30 cellular contexts compared by ENCODE assay signal in genomic region chr19:32817252-32817912, GRCh38. TPM values are rescaled to one million over a fixed set of nuclear protein-coding genes. Genes with fewer than 3 reads are reported as not detected.
DNase-seq lines count a peak whose midpoint lies in the region; ATAC-seq and FAIRE-seq lines count a peak whose summit lies in the region.
"Had no signal": no experiment of that assay in that cellular context is flagged by ENCODE, and none has a peak within 500 bp of the region (broad histone marks: within the 10 kb centered on the region; RNA-seq: fewer than 3 reads in every experiment).

No MANE protein-coding gene starts in this region.

- no peak overlapping the region for H3K4me3 ChIP-seq in small intestine (ENCODE audit: low read depth in 1 of 2, low read length in 2 of 2)
- no peak overlapping the region for H3K4me3 ChIP-seq in CD8-positive, alpha-beta memory T cell (ENCODE audit: low read length)
- H3K4me3 ChIP-seq: K562, ovary, SK-N-MC, spleen had no signal

- H3K36me3 Mint-ChIP-seq in CD8-positive, alpha-beta memory T cell, result peaks cover 0 to 1% (median 0%) of the 10 kb centered on the region in 3 donors
- H3K36me3 Mint-ChIP-seq: activated naive CD8-positive, alpha-beta T cell; naive thymus-derived CD8-positive, alpha-beta T cell had no signal

- H3K36me3 ChIP-seq in small intestine (ENCODE audit: control insufficient read depth in 2 of 2, insufficient read depth in 2 of 2, low read length in 2 of 2), result no peaks in the 10 kb centered on the region
- H3K36me3 ChIP-seq in CD8-positive, alpha-beta memory T cell (ENCODE audit: insufficient read depth, low read length), result no peaks in the 10 kb centered on the region
- H3K36me3 ChIP-seq: ovary, spleen had no signal

- H3K27me3 Mint-ChIP-seq in CD8-positive, alpha-beta memory T cell, result peaks cover 5 to 7% of the 10 kb centered on the region in 2 donors
- H3K27me3 Mint-ChIP-seq: activated naive CD8-positive, alpha-beta T cell had no signal

- DNase-seq in DMS79 treated with DMSO at 0.1 percent for 48 hours (lab: John Stamatoyannopoulos, UW) (peak; percentile 59), NCI-H2029 (lab: John Stamatoyannopoulos, UW) (peak; percentile 91), RPMI8226 (peak; percentile 27), small intestine (peak; percentile 88)
- no peak for DNase-seq in CD8-positive, alpha-beta memory T cell
- no peak for DNase-seq in activated CD4-positive, alpha-beta T cell treated with anti-CD3 and anti-CD28 coated beads for 4 hours
- DNase-seq: activated CD4-positive, alpha-beta memory T cell treated with anti-CD3 and anti-CD28 coated beads, Interleukin-2, amount 10 ng/mL, durations not matched to agents 7 days and 5 days; C1 segment of cervical spinal cord; Calu3; effector CD8-positive, alpha-beta T cell; midbrain; naive thymus-derived CD8-positive, alpha-beta T cell; NCI-H774; ovary; spleen; substantia nigra had no signal

- H3K9me3 ChIP-seq in small intestine (ENCODE audit: control insufficient read depth, low read depth), result no peaks in the 10 kb centered on the region
- H3K9me3 ChIP-seq in CD8-positive, alpha-beta memory T cell (ENCODE audit: low read length), result no peaks in the 10 kb centered on the region
- H3K9me3 ChIP-seq: ovary, spleen had no signal

- FAIRE-seq in small intestine (lab: Jason Lieb, UNC), result no peak
- FAIRE-seq: colon, GM12891, H54, islet of Langerhans, K562 had no signal

- CTCF ChIA-PET in CD8-positive, alpha-beta memory T cell (lab: Charles Lee), result no interaction called here

- no peaks in the 10 kb centered on the region for H3K9me3 Mint-ChIP-seq in CD8-positive, alpha-beta memory T cell
- H3K9me3 Mint-ChIP-seq: activated CD4-positive, alpha-beta memory T cell treated with anti-CD3 and anti-CD28 coated beads, Interleukin-2, amount 10 ng/mL, durations not matched to agents 7 days and 5 days; activated T-helper 2 cell treated with anti-CD3 and anti-CD28 coated beads, Interferon-gamma antibody, Interleukin-2, Interleukin-4, amounts not matched to agents 10 μg/mL and 5 μg/mL and 100 μg/mL, durations not matched to agents 14 hours and 24 hours and 36 hours; naive thymus-derived CD8-positive, alpha-beta T cell; T-helper 1 cell treated with Interleukin-12 subunit alpha and Interleukin-12 subunit beta and Interleukin-4 antibody, amounts not matched to agents 30 μg/mL and 1 μg/mL, for 36 hours had no signal

- H3K27ac Mint-ChIP-seq in CD8-positive, alpha-beta memory T cell, result no peak overlapping the region
- H3K27ac Mint-ChIP-seq: activated CD4-positive, alpha-beta memory T cell treated with anti-CD3 and anti-CD28 coated beads, Interleukin-2, amount 10 ng/mL, durations not matched to agents 7 days and 5 days; activated naive CD8-positive, alpha-beta T cell; activated T-helper 2 cell treated with anti-CD3 and anti-CD28 coated beads, Interferon-gamma antibody, Interleukin-2, Interleukin-4, amounts not matched to agents 10 μg/mL and 5 μg/mL and 100 μg/mL, durations not matched to agents 14 hours and 24 hours and 36 hours; T-helper 1 cell treated with Interleukin-12 subunit alpha and Interleukin-12 subunit beta and Interleukin-4 antibody, amounts not matched to agents 30 μg/mL and 1 μg/mL, for 36 hours had no signal

- H3K4me1 ChIP-seq in small intestine (ENCODE audit: control insufficient read depth in 2 of 2, insufficient read depth in 1 of 2, low read depth in 1 of 2, low read length in 1 of 2), result no peaks in the 10 kb centered on the region
- no peaks in the 10 kb centered on the region for H3K4me1 ChIP-seq in CD8-positive, alpha-beta memory T cell (ENCODE audit: insufficient read depth, low read length)
- H3K4me1 ChIP-seq: spleen had no signal

- WGBS in small intestine, 3 donors, result 45 to 65% (median 50%) methylated on average over 18 of the region's 18 CpGs

- no peak overlapping the region for H3K27ac ChIP-seq in small intestine (ENCODE audit: low read depth in 1 of 2, low read length in 1 of 2)
- H3K27ac ChIP-seq in CD8-positive, alpha-beta memory T cell (ENCODE audit: low read depth, low read length), result no peak overlapping the region
- H3K27ac ChIP-seq: epithelial cell of prostate, ovary, SK-N-MC, spleen had no signal

- POLR2A ChIA-PET in CD8-positive, alpha-beta memory T cell (lab: Charles Lee), result no interaction called here

- no peak for ATAC-seq in GM18520 (IDR thresholded peaks at IDR 0.05; ENCODE audit: unreplicated experiment)
- ATAC-seq: activated CD4-positive, CD25-positive, alpha-beta regulatory T cell treated with anti-CD3 and anti-CD28 coated beads, Interleukin-2, amount 50 U/mL, for 24 hours; K562; naive thymus-derived CD8-positive, alpha-beta T cell had no signal

- H3K4me1 Mint-ChIP-seq in CD8-positive, alpha-beta memory T cell, result peaks cover 14 to 25% (median 23%) of the 10 kb centered on the region in 3 donors
- H3K4me1 Mint-ChIP-seq: activated CD4-positive, alpha-beta memory T cell treated with anti-CD3 and anti-CD28 coated beads, Interleukin-2, amount 10 ng/mL, durations not matched to agents 7 days and 5 days had no signal

- no peaks in the 10 kb centered on the region for H3K27me3 ChIP-seq in small intestine (ENCODE audit: control insufficient read depth in 2 of 2, insufficient read depth in 2 of 2, low read length in 2 of 2)
- H3K27me3 ChIP-seq in CD8-positive, alpha-beta memory T cell (ENCODE audit: insufficient read depth, low read length, poor library complexity, severe bottlenecking), result no peaks in the 10 kb centered on the region
- H3K27me3 ChIP-seq: ovary had no signal

- no peak overlapping the region for H3K4me3 Mint-ChIP-seq in CD8-positive, alpha-beta memory T cell
- H3K4me3 Mint-ChIP-seq: activated CD4-positive, alpha-beta memory T cell treated with anti-CD3 and anti-CD28 coated beads, Interleukin-2, amount 10 ng/mL, durations not matched to agents 7 days and 5 days; activated naive CD8-positive, alpha-beta T cell; T-helper 1 cell treated with Interleukin-12 subunit alpha and Interleukin-12 subunit beta and Interleukin-4 antibody, amounts not matched to agents 30 μg/mL and 1 μg/mL, for 36 hours had no signal

RNA-seq across cellular contexts. Expression of gene SLC7A9, which starts 52.2 kb away (rescaled TPM):
- 10 to 100 TPM; 20.8 to 61.7 (median 40.0) TPM for polyA plus RNA-seq in small intestine
- total RNA-seq in CD8-positive, alpha-beta memory T cell, result under 1 TPM; 0.24 to 0.28 TPM
- not detected for polyA plus RNA-seq in CD8-positive, alpha-beta memory T cell
- total RNA-seq: glomerular endothelial cell, K562, M059J had no signal
- polyA plus RNA-seq: K562; naive thymus-derived CD8-positive, alpha-beta T cell had no signal

Comparison
In these comparisons a context has a peak if more than half of its experiments do, and no peak if none do; other contexts are left out.
1. DNase-seq: peak in DMS79 treated with DMSO at 0.1 percent for 48 hours (single experiment), NCI-H2029 (single experiment), RPMI8226 (single experiment) and small intestine (single experiment); none in CD8-positive, alpha-beta memory T cell (0 of 5) and activated CD4-positive, alpha-beta T cell treated with anti-CD3 and anti-CD28 coated beads for 4 hours (0 of 2).
2. RNA of gene SLC7A9, which starts 52.2 kb away (polyA plus RNA-seq): 20.8 to 61.7 TPM in small intestine; not detected in CD8-positive, alpha-beta memory T cell (single experiment); every median in the first group is over 10 times any median in the second.